14 cellular contexts compared by ENCODE assay signal in genomic region chr15:93025625-93025982, GRCh38.
DNase-seq lines count a peak whose midpoint lies in the region; ATAC-seq, FAIRE-seq and TF ChIP-seq lines count a peak whose summit lies in the region.
"Had no signal": no experiment of that assay in that cellular context is flagged by ENCODE, and none has a peak within 500 bp of the region (broad histone marks: within the 10 kb centered on the region; RNA-seq: fewer than 3 reads in every experiment).

No MANE protein-coding gene starts in this region.

- no peak for ATAC-seq in GM21737 (IDR thresholded peaks at IDR 0.05; ENCODE audit: unreplicated experiment)

- H3K27ac ChIP-seq in stomach smooth muscle (ENCODE audit: low read length): peak overlapping the region; percentile 97

- no peak for FAIRE-seq in H54 (lab: Jason Lieb, UNC)

- peaks cover 50% of the 10 kb centered on the region for H3K4me1 ChIP-seq in stomach smooth muscle (ENCODE audit: control insufficient read depth, insufficient read depth, low read length)

- TF ChIP-seq POLR2A in H54 (IDR thresholded peaks at IDR 0.05; ENCODE audit: low read depth, low read length): no peak

- H3K4me1 Mint-ChIP-seq in activated T-cell treated with anti-CD3 and anti-CD28 coated beads, Interleukin-2, amount 50 U/mL, for 24 hours (ENCODE audit: low read depth): peaks cover 89% of the 10 kb centered on the region
- H3K4me1 Mint-ChIP-seq in T-helper 2 cell treated with Interferon-gamma antibody and Interleukin-4, amounts not matched to agents 5 μg/mL and 100 μg/mL, for 36 hours (ENCODE audit: low read depth): peaks cover 44% of the 10 kb centered on the region
- H3K4me1 Mint-ChIP-seq in endothelial cell (ENCODE audit: unreplicated experiment): peaks cover 28% of the 10 kb centered on the region

- no peaks in the 10 kb centered on the region for H3K27me3 Mint-ChIP-seq in activated T-cell treated with anti-CD3 and anti-CD28 coated beads, Interleukin-2, amount 50 U/mL, for 24 hours
- H3K27me3 Mint-ChIP-seq in T-helper 2 cell treated with Interferon-gamma antibody and Interleukin-4, amounts not matched to agents 5 μg/mL and 100 μg/mL, for 36 hours (ENCODE audit: low read depth): no peaks in the 10 kb centered on the region
- H3K27me3 Mint-ChIP-seq in endothelial cell (ENCODE audit: unreplicated experiment): peaks cover 9% of the 10 kb centered on the region

- peaks cover 35 to 41% of the 10 kb centered on the region in 2 donors for H3K36me3 ChIP-seq in stomach smooth muscle (ENCODE audit: control insufficient read depth in 2 of 2, insufficient read depth in 2 of 2, low read length in 2 of 2)

- peaks cover 76% of the 10 kb centered on the region for H3K36me3 Mint-ChIP-seq in activated T-cell treated with anti-CD3 and anti-CD28 coated beads, Interleukin-2, amount 50 U/mL, for 24 hours (ENCODE audit: low read depth)
- H3K36me3 Mint-ChIP-seq in T-helper 2 cell treated with Interferon-gamma antibody and Interleukin-4, amounts not matched to agents 5 μg/mL and 100 μg/mL, for 36 hours (ENCODE audit: low read depth): peaks cover 54% of the 10 kb centered on the region
- H3K36me3 Mint-ChIP-seq in endothelial cell (ENCODE audit: low read depth, unreplicated experiment): peaks cover 60% of the 10 kb centered on the region

- peak overlapping the region; percentile 92 for H3K27ac Mint-ChIP-seq in activated T-cell treated with anti-CD3 and anti-CD28 coated beads, Interleukin-2, amount 50 U/mL, for 24 hours
- peak overlapping the region; percentile 45 for H3K27ac Mint-ChIP-seq in T-helper 2 cell treated with Interferon-gamma antibody and Interleukin-4, amounts not matched to agents 5 μg/mL and 100 μg/mL, for 36 hours
- peak overlapping the region; percentile 36 for H3K27ac Mint-ChIP-seq in endothelial cell (ENCODE audit: unreplicated experiment)

- no peaks in the 10 kb centered on the region for H3K9me3 ChIP-seq in stomach smooth muscle (ENCODE audit: control insufficient read depth in 2 of 2, low read length in 2 of 2)
- H3K9me3 ChIP-seq: sigmoid colon had no signal

- no peak for DNase-seq in activated T-cell treated with anti-CD3 and anti-CD28 coated beads, Interleukin-2, amount 50 U/mL, for 24 hours
- DNase-seq in activated T-cell treated with anti-CD3 and anti-CD28 coated beads for 4 hours (no peak), endothelial cell (ENCODE audit: low spot score) (no peak), H54 (ENCODE audit: insufficient read length, low spot score) (no peak)
- no peak for DNase-seq in T-helper 2 cell treated with Interferon-gamma antibody and Interleukin-4, amounts not matched to agents 5 μg/mL and 100 μg/mL, for 36 hours (ENCODE audit: low spot score)
- DNase-seq in stimulated activated CD4-positive, alpha-beta T cell treated with anti-CD3 and anti-CD28 coated beads, Interleukin-4, amount 100 ng/mL, for 4 hours: no peak
- DNase-seq: ACHN, anterior cingulate cortex, dermis blood vessel endothelial cell, HFFc6, NCI-H187 treated with DMSO at 0.1 percent for 48 hours, sigmoid colon had no signal

- H3K9ac ChIP-seq in stomach smooth muscle (ENCODE audit: low read length in 2 of 2): no peak overlapping the region

- H3K9me3 Mint-ChIP-seq in activated T-cell treated with anti-CD3 and anti-CD28 coated beads, Interleukin-2, amount 50 U/mL, for 24 hours: no peaks in the 10 kb centered on the region
- no peaks in the 10 kb centered on the region for H3K9me3 Mint-ChIP-seq in T-helper 2 cell treated with Interferon-gamma antibody and Interleukin-4, amounts not matched to agents 5 μg/mL and 100 μg/mL, for 36 hours
- H3K9me3 Mint-ChIP-seq in endothelial cell (ENCODE audit: unreplicated experiment): no peaks in the 10 kb centered on the region
- H3K9me3 Mint-ChIP-seq: HFFc6 had no signal

- no peak for TF ChIP-seq CTCF in endothelial cell (IDR thresholded peaks at IDR 0.05; ENCODE audit: unreplicated experiment)

- H3K4me3 Mint-ChIP-seq in activated T-cell treated with anti-CD3 and anti-CD28 coated beads, Interleukin-2, amount 50 U/mL, for 24 hours: no peak overlapping the region
- peak overlapping the region; percentile 27 for H3K4me3 Mint-ChIP-seq in T-helper 2 cell treated with Interferon-gamma antibody and Interleukin-4, amounts not matched to agents 5 μg/mL and 100 μg/mL, for 36 hours
- no peak overlapping the region for H3K4me3 Mint-ChIP-seq in endothelial cell (ENCODE audit: unreplicated experiment)
- H3K4me3 Mint-ChIP-seq: HFFc6 had no signal

- no peaks in the 10 kb centered on the region for H3K27me3 ChIP-seq in stomach smooth muscle (ENCODE audit: control insufficient read depth in 1 of 2, insufficient read depth in 2 of 2, low read length in 2 of 2)
- H3K27me3 ChIP-seq: sigmoid colon had no signal

- no peak overlapping the region for H3K4me3 ChIP-seq in stomach smooth muscle (ENCODE audit: low read length in 2 of 2)
- H3K4me3 ChIP-seq: sigmoid colon had no signal

Comparison
In these comparisons a context has a peak if more than half of its experiments do, and no peak if none do; other contexts are left out.
1. H3K27ac Mint-ChIP-seq: peak in every context shown above with its lines; median percentile 92 in activated T-cell treated with anti-CD3 and anti-CD28 coated beads, Interleukin-2, amount 50 U/mL, for 24 hours; 45 in T-helper 2 cell treated with Interferon-gamma antibody and Interleukin-4, amounts not matched to agents 5 μg/mL and 100 μg/mL, for 36 hours; 36 in endothelial cell.